8 cellular contexts compared by ENCODE assay signal in the genomic region with DNA sequence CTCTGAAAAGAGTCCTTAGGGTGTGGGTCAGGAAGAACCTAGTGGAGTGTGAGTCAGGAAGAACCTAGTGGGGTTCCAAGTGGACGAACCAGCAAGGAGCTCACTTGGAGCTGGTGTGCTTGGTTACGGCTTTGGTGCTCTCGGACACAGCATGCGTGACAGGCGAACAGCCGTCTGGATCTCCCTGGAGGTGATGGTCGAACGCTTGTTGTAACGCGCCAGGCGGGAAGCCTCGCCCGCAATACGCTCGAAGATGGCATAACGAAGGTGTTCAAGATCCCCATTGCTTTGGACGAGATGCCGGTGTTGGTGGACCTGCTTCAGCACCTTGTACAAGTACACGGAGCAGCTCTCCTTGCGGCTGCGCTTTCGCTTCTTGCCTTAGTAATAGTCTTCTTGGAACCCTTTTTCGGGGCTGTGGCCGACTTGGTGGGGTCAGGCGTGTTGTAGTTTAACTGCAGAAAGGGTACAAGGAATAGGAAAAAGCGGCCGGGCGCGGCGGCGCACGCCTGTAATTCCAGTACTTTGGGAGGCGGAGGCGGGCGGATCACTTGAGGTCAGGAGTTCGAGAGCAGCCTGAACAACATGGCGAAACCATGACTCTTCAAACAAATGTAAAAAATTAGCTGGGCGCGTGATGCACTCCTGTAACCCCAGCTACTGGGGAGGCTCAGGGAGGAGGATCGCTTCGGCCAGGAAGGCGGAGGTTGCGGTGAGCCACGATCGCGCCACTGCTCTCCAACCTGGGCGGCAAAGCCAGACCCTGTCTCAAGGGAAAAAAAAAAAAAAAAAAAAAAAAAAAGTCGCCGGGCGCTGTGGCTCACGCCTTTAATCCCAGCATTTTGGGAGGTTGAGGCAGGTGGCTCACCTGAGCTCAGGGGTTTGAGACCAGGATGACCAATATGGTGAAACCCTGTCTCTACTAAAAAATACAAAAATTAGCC. TPM values are rescaled to one million over a fixed set of nuclear protein-coding genes. Genes with fewer than 3 reads are reported as not detected.
DNase-seq lines count a peak whose midpoint lies in the region; ATAC-seq and TF ChIP-seq lines count a peak whose summit lies in the region.

No MANE protein-coding gene starts in this region.

- ATAC-seq in gastroesophageal sphincter (no peak), GM21528 (IDR thresholded peaks at IDR 0.05; ENCODE audit: low FRiP score, unreplicated experiment) (no peak)

- DNase-seq in NCI-H748 (lab: John Stamatoyannopoulos, UW; ENCODE audit: unreplicated experiment) (peak; percentile 51), NCI-H748 treated with DMSO at 0.1 percent for 48 hours (lab: John Stamatoyannopoulos, UW) (no peak), GOT3 (lab: John Stamatoyannopoulos, UW) (no peak), cortex of kidney (lab: John Stamatoyannopoulos, UW) (no peak)
- DNase-seq in activated CD8-positive, alpha-beta memory T cell treated with anti-CD3 and anti-CD28 coated beads for 48 hours (ENCODE audit: low read depth in 2 of 3, low spot score in 2 of 3), result peak in 2 of 3 experiments; percentile 12 to 16

- H3K27ac ChIP-seq in gastroesophageal sphincter (peak overlapping the region in 3 of 4 donors; percentile 60 to 70 (median 60)), skeletal muscle tissue (ENCODE audit: low read depth, low read length) (no peak overlapping the region)

- peak overlapping the region; percentile 16 to 76 (median 48) for H3K9ac ChIP-seq in skeletal muscle tissue (ENCODE audit: low read depth in 1 of 3, low read length in 3 of 3)

- H3K4me1 ChIP-seq in gastroesophageal sphincter, result peaks cover 0 to 37% (median 19%) of the 10 kb centered on the region in 3 donors
- peaks cover 24 to 34% (median 25%) of the 10 kb centered on the region in 3 donors for H3K4me1 ChIP-seq in skeletal muscle tissue (ENCODE audit: control insufficient read depth in 3 of 3, insufficient read depth in 3 of 3, low read length in 3 of 3)

- no peak for TF ChIP-seq POLR2A in gastroesophageal sphincter (IDR thresholded peaks at IDR 0.05)

- H3K4me3 ChIP-seq in gastroesophageal sphincter, result peak overlapping the region; percentile 58 to 77
- peak overlapping the region; percentile 74 to 83 (median 77) for H3K4me3 ChIP-seq in skeletal muscle tissue (ENCODE audit: low read length in 3 of 3)

- no peak for TF ChIP-seq EP300 in gastroesophageal sphincter (IDR thresholded peaks at IDR 0.05)

- H3K36me3 ChIP-seq in gastroesophageal sphincter (no peaks in the 10 kb centered on the region), skeletal muscle tissue (ENCODE audit: control insufficient read depth in 3 of 3, insufficient read depth in 3 of 3, low read length in 3 of 3) (no peaks in the 10 kb centered on the region)

- TF ChIP-seq CTCF in gastroesophageal sphincter (IDR thresholded peaks at IDR 0.05), result no peak

- H3K9me3 ChIP-seq in gastroesophageal sphincter (no peaks in the 10 kb centered on the region), skeletal muscle tissue (ENCODE audit: control insufficient read depth in 3 of 3, low read length in 3 of 3) (no peaks in the 10 kb centered on the region)

- peaks cover 47% of the 10 kb centered on the region for H3K27me3 ChIP-seq in gastroesophageal sphincter
- H3K27me3 ChIP-seq in skeletal muscle tissue (ENCODE audit: control insufficient read depth in 3 of 3, insufficient read depth in 3 of 3, low read length in 3 of 3), result peaks cover 17 to 63% (median 55%) of the 10 kb centered on the region in 3 donors

- 13 to 32% methylated on average over 24 to 29 of the region's 51 CpGs for WGBS in gastroesophageal sphincter (ENCODE audit: low coverage in 1 of 2), 2 donors

RNA-seq across cellular contexts. Expression of gene OR2B2, which starts 48.0 kb away (rescaled TPM):
- total RNA-seq in gastroesophageal sphincter (not detected), skeletal muscle tissue (not detected)

Comparison
In these comparisons a context has a peak if more than half of its experiments do, and no peak if none do; other contexts are left out.
1. DNase-seq: peak in NCI-H748 (single experiment) and activated CD8-positive, alpha-beta memory T cell treated with anti-CD3 and anti-CD28 coated beads for 48 hours (2 of 3); none in NCI-H748 treated with DMSO at 0.1 percent for 48 hours (single experiment), GOT3 (single experiment) and cortex of kidney (single experiment).